ENCODE assay signal across 25 cellular contexts in the genomic region with DNA sequence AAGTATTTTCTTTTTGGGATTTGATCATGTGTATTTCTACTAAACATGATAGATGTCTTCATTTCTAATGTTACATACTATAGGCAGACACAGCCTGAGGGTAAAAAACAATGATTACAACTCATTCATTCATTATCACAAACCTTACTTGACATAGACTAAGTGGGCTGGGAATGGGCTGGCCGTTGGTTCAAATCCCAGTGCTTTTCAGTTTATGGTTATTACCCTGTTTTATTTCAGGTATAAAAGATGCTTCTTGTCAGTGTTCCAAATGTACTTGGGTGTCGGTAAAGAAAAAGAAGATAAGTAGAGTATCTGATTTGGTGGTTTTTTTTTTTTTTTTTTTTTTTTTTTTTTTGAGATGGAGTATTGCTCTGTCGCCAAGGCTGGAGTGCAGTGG.
DNase-seq lines count a peak whose midpoint lies in the region; ATAC-seq, FAIRE-seq and TF ChIP-seq lines count a peak whose summit lies in the region.
"Had no signal": no experiment of that assay in that cellular context is flagged by ENCODE, and none has a peak within 500 bp of the region (broad histone marks: within the 10 kb centered on the region; RNA-seq: fewer than 3 reads in every experiment).

No MANE protein-coding gene starts in this region.

- H3K4me1 Mint-ChIP-seq in activated CD4-positive, alpha-beta T cell treated with anti-CD3 and anti-CD28 coated beads, Interleukin-2, amount 10 ng/mL, durations not matched to agents 7 days and 5 days, result no peaks in the 10 kb centered on the region
- peaks cover 12% of the 10 kb centered on the region for H3K4me1 Mint-ChIP-seq in osteocyte (ENCODE audit: unreplicated experiment)
- H3K4me1 Mint-ChIP-seq: B cell; CD4-positive, alpha-beta memory T cell; CD4-positive, CD25-positive, alpha-beta regulatory T cell; CD8-positive, alpha-beta memory T cell had no signal

- H3K9me3 Mint-ChIP-seq in activated CD4-positive, alpha-beta T cell treated with anti-CD3 and anti-CD28 coated beads, Interleukin-2, amount 10 ng/mL, durations not matched to agents 7 days and 5 days, result no peaks in the 10 kb centered on the region
- H3K9me3 Mint-ChIP-seq in osteocyte (ENCODE audit: unreplicated experiment), result no peaks in the 10 kb centered on the region
- H3K9me3 Mint-ChIP-seq: CD14-positive monocyte had no signal

- H3K9me3 ChIP-seq in BLaER1 treated with 17β-estradiol and CSF1 and Interleukin-3, amounts not matched to agents 10 nM and 100 nM (replicated peaks in 1 of 11), result no peaks in the 10 kb centered on the region
- no peaks in the 10 kb centered on the region for H3K9me3 ChIP-seq in small intestine (ENCODE audit: control insufficient read depth, low read depth)
- H3K9me3 ChIP-seq: A549 had no signal

- no peaks in the 10 kb centered on the region for H3K27me3 ChIP-seq in BLaER1 treated with 17β-estradiol and CSF1 and Interleukin-3, amounts not matched to agents 10 nM and 100 nM
- H3K27me3 ChIP-seq in small intestine (ENCODE audit: control insufficient read depth in 2 of 2, insufficient read depth in 2 of 2, low read length in 2 of 2), result peaks cover 0 to 2% of the 10 kb centered on the region in 2 donors

- no peaks in the 10 kb centered on the region for H4K20me1 ChIP-seq in BLaER1 treated with 17β-estradiol and CSF1 and Interleukin-3, amounts not matched to agents 10 nM and 100 nM

- H3K4me2 ChIP-seq in BLaER1 treated with 17β-estradiol and CSF1 and Interleukin-3, amounts not matched to agents 10 nM and 100 nM, result peak overlapping the region in 6 of 11 experiments; percentile 5 to 58 (median 55); a peak in 9 of 22 replicates
- H3K4me2 ChIP-seq: A549 had no signal

- peak in 1 of 2 donors; percentile 24 for DNase-seq in left colon
- DNase-seq in small intestine, result peak; percentile 42
- no peak for DNase-seq in activated CD4-positive, alpha-beta T cell treated with anti-CD3 and anti-CD28 coated beads, Interleukin-2, amount 10 ng/mL, durations not matched to agents 7 days and 5 days
- DNase-seq in cardiac septum (ENCODE audit: low spot score), result no peak
- no peak for DNase-seq in osteocyte (ENCODE audit: extremely low spot score, unreplicated experiment)
- DNase-seq: AML-193; C1 segment of cervical spinal cord; CD4-positive, alpha-beta memory T cell; CD4-positive, CD25-positive, alpha-beta regulatory T cell; CD8-positive, alpha-beta memory T cell; COR-L47; DMS 273 treated with DMSO at 0.1 percent for 48 hours; DMS153; DMS53; DMS79; DND-41; EL; GDM1 had no signal

- H3K9ac ChIP-seq in BLaER1 treated with 17β-estradiol and CSF1 and Interleukin-3, amounts not matched to agents 10 nM and 100 nM, result no peak overlapping the region

- no peak overlapping the region for H3K4me3 Mint-ChIP-seq in activated CD4-positive, alpha-beta T cell treated with anti-CD3 and anti-CD28 coated beads, Interleukin-2, amount 10 ng/mL, durations not matched to agents 7 days and 5 days
- no peak overlapping the region for H3K4me3 Mint-ChIP-seq in osteocyte (ENCODE audit: unreplicated experiment)
- H3K4me3 Mint-ChIP-seq: B cell; CD14-positive monocyte; CD4-positive, alpha-beta memory T cell; CD4-positive, CD25-positive, alpha-beta regulatory T cell; CD8-positive, alpha-beta memory T cell had no signal

- no peaks in the 10 kb centered on the region for H3K36me3 ChIP-seq in BLaER1 treated with 17β-estradiol and CSF1 and Interleukin-3, amounts not matched to agents 10 nM and 100 nM
- H3K36me3 ChIP-seq in small intestine (ENCODE audit: control insufficient read depth in 2 of 2, insufficient read depth in 2 of 2, low read length in 2 of 2), result no peaks in the 10 kb centered on the region

- H3K4me1 ChIP-seq in BLaER1 treated with 17β-estradiol and CSF1 and Interleukin-3, amounts not matched to agents 10 nM and 100 nM, result peaks cover 11 to 45% (median 17%) of the 10 kb centered on the region in 10 experiments
- no peaks in the 10 kb centered on the region for H3K4me1 ChIP-seq in small intestine (ENCODE audit: control insufficient read depth in 2 of 2, insufficient read depth in 1 of 2, low read depth in 1 of 2, low read length in 1 of 2)
- H3K4me1 ChIP-seq: A549 had no signal

- intact Hi-C loops in left colon (cut with DNase I, micrococcal nuclease), result loop anchor here in 1 of 2 donors (5.0 to 10.0 kb wide), 2 partner anchors 363 to 695 kb away; no protein-coding TSS in a partner anchor
- intact Hi-C loops in cardiac septum (cut with DNase I), result loop anchor here (5.0 to 10.0 kb wide), 3 partner anchors 365 to 693 kb away; no protein-coding TSS in a partner anchor

- ATAC-seq in left colon, result peak; percentile 77

- WGBS in small intestine, 3 donors, result 11 to 56% (median 43%) methylated on average over 3 of the region's 3 CpGs

- no peaks in the 10 kb centered on the region for H3K27me3 Mint-ChIP-seq in activated CD4-positive, alpha-beta T cell treated with anti-CD3 and anti-CD28 coated beads, Interleukin-2, amount 10 ng/mL, durations not matched to agents 7 days and 5 days
- no peaks in the 10 kb centered on the region for H3K27me3 Mint-ChIP-seq in osteocyte (ENCODE audit: unreplicated experiment)
- H3K27me3 Mint-ChIP-seq: CD4-positive, alpha-beta memory T cell; CD4-positive, CD25-positive, alpha-beta regulatory T cell; CD8-positive, alpha-beta memory T cell had no signal

- no peak for FAIRE-seq in small intestine (lab: Jason Lieb, UNC)
- FAIRE-seq: A549, GM12878, GM18507 had no signal

- H3K27ac ChIP-seq in BLaER1 treated with 17β-estradiol and CSF1 and Interleukin-3, amounts not matched to agents 10 nM and 100 nM, result no peak overlapping the region
- H3K27ac ChIP-seq in small intestine (ENCODE audit: low read depth in 1 of 2, low read length in 1 of 2), result no peak overlapping the region
- H3K27ac ChIP-seq: 22Rv1, A549 had no signal

- H3K36me3 Mint-ChIP-seq in activated CD4-positive, alpha-beta T cell treated with anti-CD3 and anti-CD28 coated beads, Interleukin-2, amount 10 ng/mL, durations not matched to agents 7 days and 5 days (ENCODE audit: low read depth), result no peaks in the 10 kb centered on the region
- H3K36me3 Mint-ChIP-seq in osteocyte (ENCODE audit: unreplicated experiment), result no peaks in the 10 kb centered on the region
- H3K36me3 Mint-ChIP-seq: CD14-positive monocyte; CD4-positive, alpha-beta memory T cell; CD4-positive, CD25-positive, alpha-beta regulatory T cell; CD8-positive, alpha-beta memory T cell had no signal

- TF ChIP-seq CTCF in osteocyte (IDR thresholded peaks at IDR 0.05), result no peak

- H3K27ac Mint-ChIP-seq in activated CD4-positive, alpha-beta T cell treated with anti-CD3 and anti-CD28 coated beads, Interleukin-2, amount 10 ng/mL, durations not matched to agents 7 days and 5 days, result no peak overlapping the region
- no peak overlapping the region for H3K27ac Mint-ChIP-seq in osteocyte (ENCODE audit: unreplicated experiment)
- H3K27ac Mint-ChIP-seq: B cell; CD14-positive monocyte; CD4-positive, alpha-beta memory T cell; CD4-positive, CD25-positive, alpha-beta regulatory T cell; CD8-positive, alpha-beta memory T cell had no signal

- no peak overlapping the region for H3K4me3 ChIP-seq in BLaER1 treated with 17β-estradiol and CSF1 and Interleukin-3, amounts not matched to agents 10 nM and 100 nM
- no peak overlapping the region for H3K4me3 ChIP-seq in small intestine (ENCODE audit: low read depth in 1 of 2, low read length in 2 of 2)
- H3K4me3 ChIP-seq: A549, GM12878 had no signal

- POLR2A ChIA-PET in activated CD4-positive, alpha-beta T cell treated with anti-CD3 and anti-CD28 coated beads, Interleukin-2, amount 10 ng/mL, durations not matched to agents 7 days and 5 days (lab: Charles Lee), result no interaction called here

- CTCF ChIA-PET in activated CD4-positive, alpha-beta T cell treated with anti-CD3 and anti-CD28 coated beads, Interleukin-2, amount 10 ng/mL, durations not matched to agents 7 days and 5 days (lab: Charles Lee), result no interaction called here
